17 cellular contexts compared by ENCODE assay signal in genomic region chr2:196230460-196230859, GRCh38. TPM values are rescaled to one million over a fixed set of nuclear protein-coding genes. Genes with fewer than 3 reads are reported as not detected.
DNase-seq lines count a peak whose midpoint lies in the region; ATAC-seq and TF ChIP-seq lines count a peak whose summit lies in the region.
"Had no signal": no experiment of that assay in that cellular context is flagged by ENCODE, and none has a peak within 500 bp of the region (broad histone marks: within the 10 kb centered on the region; RNA-seq: fewer than 3 reads in every experiment).

No MANE protein-coding gene starts in this region.

- TF ChIP-seq CTCF in OCI-LY1 (IDR thresholded peaks at IDR 0.05; ENCODE audit: low read length) (no peak), spleen (IDR thresholded peaks at IDR 0.05 in 8 of 11, conservative IDR thresholded peaks at IDR 0.05 in 3 of 11) (no peak)

- H3K27ac Mint-ChIP-seq in activated CD4-positive, alpha-beta T cell treated with anti-CD3 and anti-CD28 coated beads, Interleukin-2, amount 10 ng/mL, durations not matched to agents 7 days and 5 days: peak overlapping the region; percentile 90
- peak overlapping the region; percentile 55 for H3K27ac Mint-ChIP-seq in central memory CD8-positive, alpha-beta T cell (ENCODE audit: low read depth)
- H3K27ac Mint-ChIP-seq: GM23338 had no signal

- H3K9ac ChIP-seq in OCI-LY1 (ENCODE audit: low read length): no peak overlapping the region

- POLR2A ChIA-PET in activated CD4-positive, alpha-beta T cell treated with anti-CD3 and anti-CD28 coated beads, Interleukin-2, amount 10 ng/mL, durations not matched to agents 7 days and 5 days (lab: Charles Lee): interaction anchor here (0.8 kb wide), 1 partner anchor 19 kb away, joined by 3 read pairs; no protein-coding TSS in a partner anchor

- intact Hi-C loops in spleen (cut with DNase I; ENCODE audit: low total_unique reads): no loop called here

- H3K4me1 ChIP-seq in OCI-LY1 (ENCODE audit: insufficient read depth, low read length, severe bottlenecking) (peaks cover 56% of the 10 kb centered on the region), spleen (peaks cover 22 to 94% (median 56%) of the 10 kb centered on the region in 6 donors)

- H3K9me3 ChIP-seq in OCI-LY1 (ENCODE audit: low read length): no peaks in the 10 kb centered on the region
- no peaks in the 10 kb centered on the region for H3K9me3 ChIP-seq in spleen
- H3K9me3 ChIP-seq: prostate gland had no signal

- TF ChIP-seq POLR2A in spleen (IDR thresholded peaks at IDR 0.05): no peak

- H3K27me3 Mint-ChIP-seq in activated CD4-positive, alpha-beta T cell treated with anti-CD3 and anti-CD28 coated beads, Interleukin-2, amount 10 ng/mL, durations not matched to agents 7 days and 5 days: no peaks in the 10 kb centered on the region
- H3K27me3 Mint-ChIP-seq in central memory CD8-positive, alpha-beta T cell: no peaks in the 10 kb centered on the region

- no peaks in the 10 kb centered on the region for H3K36me3 ChIP-seq in OCI-LY1 (ENCODE audit: insufficient read depth, low read length)
- H3K36me3 ChIP-seq in spleen: peaks cover 0 to 11% (median 0%) of the 10 kb centered on the region in 6 donors
- H3K36me3 ChIP-seq: prostate gland had no signal

- H3K4me3 Mint-ChIP-seq in activated CD4-positive, alpha-beta T cell treated with anti-CD3 and anti-CD28 coated beads, Interleukin-2, amount 10 ng/mL, durations not matched to agents 7 days and 5 days: peak overlapping the region; percentile 53
- H3K4me3 Mint-ChIP-seq in central memory CD8-positive, alpha-beta T cell: peak overlapping the region; percentile 20
- H3K4me3 Mint-ChIP-seq: GM23338 had no signal

- H3K4me1 Mint-ChIP-seq in activated CD4-positive, alpha-beta T cell treated with anti-CD3 and anti-CD28 coated beads, Interleukin-2, amount 10 ng/mL, durations not matched to agents 7 days and 5 days: peaks cover 94% of the 10 kb centered on the region
- H3K4me1 Mint-ChIP-seq in central memory CD8-positive, alpha-beta T cell: peaks cover 24% of the 10 kb centered on the region
- H3K4me1 Mint-ChIP-seq: GM23338 had no signal

- no peak for DNase-seq in activated CD4-positive, alpha-beta T cell treated with anti-CD3 and anti-CD28 coated beads, Interleukin-2, amount 10 ng/mL, durations not matched to agents 7 days and 5 days
- no peak for DNase-seq in activated CD4-positive, alpha-beta T cell treated with anti-CD3 and anti-CD28 coated beads for 48 hours
- no peak for DNase-seq in central memory CD8-positive, alpha-beta T cell (ENCODE audit: low spot score in 2 of 2)
- DNase-seq in spleen (no peak), KG1 (lab: John Stamatoyannopoulos, UW) (no peak)
- DNase-seq: aorta, foreskin melanocyte, GF-D8, NCI-H1417 treated with DMSO at 0.1 percent for 48 hours, SW 1271 had no signal

- WGBS in spleen, 5 donors: 88 to 96% (median 94%) methylated on average over 6 of the region's 6 CpGs

- H3K4me3 ChIP-seq in OCI-LY1 (ENCODE audit: low read depth, low read length, poor library complexity, severe bottlenecking) (no peak overlapping the region), spleen (no peak overlapping the region)
- H3K4me3 ChIP-seq: GM23338, prostate gland, smooth muscle cell had no signal

- no peaks in the 10 kb centered on the region for H3K9me2 ChIP-seq in OCI-LY1 (ENCODE audit: low read depth, low read length)

- H3K4me2 ChIP-seq in OCI-LY1 (ENCODE audit: low read length): no peak overlapping the region
- H3K4me2 ChIP-seq: GM23338, smooth muscle cell had no signal

- no peaks in the 10 kb centered on the region for H4K20me1 ChIP-seq in OCI-LY1 (ENCODE audit: insufficient read depth, low read length)

- no peak for ATAC-seq in central memory CD8-positive, alpha-beta T cell (replicated peaks; ENCODE audit: extremely low read depth, poor library complexity, severe bottlenecking)
- ATAC-seq in GM21360 (IDR thresholded peaks at IDR 0.05; ENCODE audit: unreplicated experiment) (no peak), GM21723 (IDR thresholded peaks at IDR 0.05; ENCODE audit: unreplicated experiment) (no peak)
- ATAC-seq: GM23338 had no signal

- H2AFZ ChIP-seq in OCI-LY1 (ENCODE audit: low read length): no peak overlapping the region
- H2AFZ ChIP-seq: GM23338 had no signal

- H3F3A ChIP-seq in OCI-LY1 (ENCODE audit: insufficient read depth, low read length): 0 out of 2 replicates have a peak, but pooled peaks cover 9% of the 10 kb centered on the region

- peaks cover 4% of the 10 kb centered on the region for H3K36me3 Mint-ChIP-seq in activated CD4-positive, alpha-beta T cell treated with anti-CD3 and anti-CD28 coated beads, Interleukin-2, amount 10 ng/mL, durations not matched to agents 7 days and 5 days (ENCODE audit: low read depth)
- H3K36me3 Mint-ChIP-seq in central memory CD8-positive, alpha-beta T cell (ENCODE audit: insufficient read depth): no peaks in the 10 kb centered on the region

- H3K27ac ChIP-seq in OCI-LY1 (ENCODE audit: low read depth, low read length, poor library complexity, severe bottlenecking): peak overlapping the region; percentile 28
- H3K27ac ChIP-seq in spleen: peak overlapping the region in 6 of 8 donors; percentile 23 to 77 (median 53)
- H3K27ac ChIP-seq: RWPE1 had no signal

- no peaks in the 10 kb centered on the region for H3K79me2 ChIP-seq in OCI-LY1 (ENCODE audit: insufficient read depth, low read length)

- no peaks in the 10 kb centered on the region for H3K27me3 ChIP-seq in OCI-LY1 (ENCODE audit: insufficient read depth, low read length)
- no peaks in the 10 kb centered on the region for H3K27me3 ChIP-seq in spleen (replicated peaks in 1 of 7)

- peaks cover 5% of the 10 kb centered on the region for H3K9me3 Mint-ChIP-seq in activated CD4-positive, alpha-beta T cell treated with anti-CD3 and anti-CD28 coated beads, Interleukin-2, amount 10 ng/mL, durations not matched to agents 7 days and 5 days
- H3K9me3 Mint-ChIP-seq in central memory CD8-positive, alpha-beta T cell: no peaks in the 10 kb centered on the region
- H3K9me3 Mint-ChIP-seq: GM23338 had no signal

- CTCF ChIA-PET in activated CD4-positive, alpha-beta T cell treated with anti-CD3 and anti-CD28 coated beads, Interleukin-2, amount 10 ng/mL, durations not matched to agents 7 days and 5 days (lab: Charles Lee): interaction anchor here (0.9 to 9.2 kb wide), 7 partner anchors 7 to 53 kb away, joined by 3 to 61 read pairs (median 6); no protein-coding TSS in a partner anchor

RNA-seq across cellular contexts. Expression of gene STK17B, which starts 59.1 kb away (rescaled TPM):
- total RNA-seq in activated CD4-positive, alpha-beta T cell treated with anti-CD3 and anti-CD28 coated beads, Interleukin-2, amount 10 ng/mL, durations not matched to agents 7 days and 5 days: 100 to 1,000 TPM; 329 to 403 TPM
- total RNA-seq in spleen: 100 to 1,000 TPM; 171 to 248 (median 196) TPM
- polyA plus RNA-seq in spleen: 10 to 100 TPM; 48.7 to 56.3 (median 51.9) TPM
